ENCODE assay signal across 8 cellular contexts in genomic region chr19:18167975-18168645, GRCh38. TPM values are rescaled to one million over a fixed set of nuclear protein-coding genes. Genes with fewer than 3 reads are reported as not detected.
DNase-seq lines count a peak whose midpoint lies in the region; ATAC-seq and TF ChIP-seq lines count a peak whose summit lies in the region.

No MANE protein-coding gene starts in this region.

- H3K9me3 ChIP-seq in upper lobe of right lung: no peaks in the 10 kb centered on the region

- TF ChIP-seq CTCF in WTC11 (IDR thresholded peaks at IDR 0.05) (peak; percentile 81), mesothelial cell of epicardium (IDR thresholded peaks at IDR 0.05; ENCODE audit: unreplicated experiment) (peak; percentile 62), upper lobe of right lung (IDR thresholded peaks at IDR 0.05) (peak; percentile 76)

- peaks cover 6% of the 10 kb centered on the region for H3K4me1 ChIP-seq in upper lobe of right lung

- CTCF ChIA-PET in WTC11 (lab: Charles Lee): interaction anchor here (0.6 to 1.9 kb wide), 32 partner anchors 9 to 298 kb away, joined by 3 to 43 read pairs (median 4); partner anchors contain the start of genes MPV17L2, PDE4C, PIK3R2 and SSBP4

- DNase-seq in G401 (ENCODE audit: low spot score) (peak; percentile 35), HuH-7 (ENCODE audit: low spot score) (peak; percentile 85), WTC11 (ENCODE audit: low spot score) (peak; percentile 71), cerebellum (ENCODE audit: low spot score) (peak; percentile 67), mesothelial cell of epicardium (ENCODE audit: low spot score in 2 of 2, unreplicated experiment in 2 of 2) (no peak), upper lobe of right lung (peak; percentile 72), NCI-H187 (lab: John Stamatoyannopoulos, UW) (no peak)

- POLR2A ChIA-PET in WTC11 (lab: Charles Lee): interaction anchor here (1.2 kb wide), 1 partner anchor 113 kb away, joined by 3 read pairs; the partner anchor contains the start of gene JUND

- H3K27ac Mint-ChIP-seq in WTC11 (no peak overlapping the region), mesothelial cell of epicardium (no peak overlapping the region)

- no peaks in the 10 kb centered on the region for H3K27me3 Mint-ChIP-seq in WTC11 (ENCODE audit: low read depth)
- no peaks in the 10 kb centered on the region for H3K27me3 Mint-ChIP-seq in mesothelial cell of epicardium (ENCODE audit: low read depth)

- H3K4me3 ChIP-seq in upper lobe of right lung: no peak overlapping the region

- H3K9me3 Mint-ChIP-seq in WTC11 (no peaks in the 10 kb centered on the region), mesothelial cell of epicardium (no peaks in the 10 kb centered on the region)

- H3K36me3 Mint-ChIP-seq in WTC11: peaks cover 34% of the 10 kb centered on the region
- peaks cover 38% of the 10 kb centered on the region for H3K36me3 Mint-ChIP-seq in mesothelial cell of epicardium

- no peaks in the 10 kb centered on the region for H3K27me3 ChIP-seq in upper lobe of right lung

- H3K36me3 ChIP-seq in upper lobe of right lung: peaks cover 44% of the 10 kb centered on the region

- H3K27ac ChIP-seq in upper lobe of right lung: no peak overlapping the region

- H3K4me3 Mint-ChIP-seq in WTC11 (no peak overlapping the region), mesothelial cell of epicardium (no peak overlapping the region)

- ATAC-seq in WTC11 (peak; percentile 93), upper lobe of right lung (peak; percentile 69), GM19351 (IDR thresholded peaks at IDR 0.05; ENCODE audit: unreplicated experiment) (no peak)

- in situ Hi-C loops in G401 (cut with HindIII; ENCODE audit: low sequenced_read_pairs): no loop called here

- intact Hi-C loops in upper lobe of right lung (cut with DNase I): loop anchor here (10.0 kb wide), 1 partner anchor 53 kb away; no protein-coding TSS in a partner anchor

- H3K4me1 Mint-ChIP-seq in WTC11 (no peaks in the 10 kb centered on the region; the same call in 1 of the 2 replicates), mesothelial cell of epicardium (no peaks in the 10 kb centered on the region)

TF ChIP-seq in WTC11, 78 proteins besides CTCF, POLR2A, EP300 and RAD21:
- TF ChIP-seq, protein P1, sequence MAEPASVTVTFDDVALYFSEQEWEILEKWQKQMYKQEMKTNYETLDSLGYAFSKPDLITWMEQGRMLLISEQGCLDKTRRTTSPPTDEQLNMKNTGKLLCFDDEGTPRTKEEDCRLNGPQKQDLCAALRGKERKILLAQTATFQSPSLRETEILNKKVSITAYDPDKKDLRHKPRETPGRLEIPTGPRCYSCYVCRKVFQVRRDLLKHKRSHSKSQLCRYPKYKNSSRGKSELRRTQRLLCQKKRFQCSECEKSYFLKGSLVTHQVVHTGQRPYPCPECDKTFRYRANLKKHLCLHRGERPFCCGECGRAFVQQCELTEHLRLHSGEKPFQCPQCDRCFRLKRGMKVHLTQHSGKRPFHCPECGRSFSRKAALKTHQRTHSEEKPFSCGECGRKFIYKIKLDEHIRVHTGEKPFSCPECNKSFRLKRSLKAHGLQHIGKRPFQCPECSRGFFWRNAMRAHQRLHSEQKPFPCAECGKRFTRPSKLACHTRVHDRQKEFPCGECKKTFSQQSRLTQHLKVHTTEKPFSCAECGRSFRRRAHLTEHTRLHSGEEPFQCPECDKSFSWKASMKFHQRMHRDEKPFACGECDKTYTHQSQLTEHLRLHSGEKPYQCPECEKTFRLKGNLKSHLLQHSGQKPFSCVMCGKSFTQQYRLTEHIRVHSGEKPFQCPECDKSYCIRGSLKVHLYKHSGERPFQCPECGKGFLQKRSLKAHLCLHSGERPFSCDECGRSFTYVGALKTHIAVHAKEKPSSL (CRISPR knock-in tag; conservative IDR thresholded peaks at IDR 0.05): no peak
- TF ChIP-seq ZNF219 (CRISPR knock-in tag; IDR thresholded peaks at IDR 0.05; ENCODE audit: borderline replicate concordance): no peak
- TF ChIP-seq SP1 (CRISPR knock-in tag; conservative IDR thresholded peaks at IDR 0.05): no peak
- no peak for TF ChIP-seq HMGA2 (CRISPR knock-in tag; IDR thresholded peaks at IDR 0.05)
- no peak for TF ChIP-seq NFE2L1 (CRISPR knock-in tag; IDR thresholded peaks at IDR 0.05)
- TF ChIP-seq E2F1 (CRISPR knock-in tag; IDR thresholded peaks at IDR 0.05): no peak
- TF ChIP-seq KAT7 (CRISPR knock-in tag; IDR thresholded peaks at IDR 0.05; ENCODE audit: borderline replicate concordance): no peak
- no peak for TF ChIP-seq CREB1 (CRISPR knock-in tag; IDR thresholded peaks at IDR 0.05)

RNA-seq across cellular contexts. Expression of gene IFI30, which starts 5.5 kb away (rescaled TPM):
- total RNA-seq in G401 (2014; rRNA removed; shearing (Covaris generic)): 77.6 and 103 TPM in 2 replicates
- total RNA-seq in WTC11 (2021) (20.2 to 30.3 TPM (median 26.2 TPM) in 3 replicates), cerebellum (0.54 TPM), mesothelial cell of epicardium (0.32 to 2.0 TPM (median 0.36 TPM) in 3 replicates), upper lobe of right lung (554 TPM)

RNA-seq across cellular contexts. Expression of gene PIK3R2, which starts 15.1 kb away (rescaled TPM):
- 7.9 and 31.5 TPM in 2 replicates for total RNA-seq in G401 (2014; rRNA removed; shearing (Covaris generic))
- 51.9 to 56.9 TPM (median 53.8 TPM) in 3 replicates for total RNA-seq in WTC11 (2021)
- total RNA-seq in cerebellum: 21.2 TPM
- total RNA-seq in mesothelial cell of epicardium: 90.4 to 95.5 TPM (median 94.7 TPM) in 3 replicates
- total RNA-seq in upper lobe of right lung: 24.2 TPM

RNA-seq across cellular contexts. Expression of gene MPV17L2, which starts 24.9 kb away (rescaled TPM):
- total RNA-seq in G401 (2014; rRNA removed; shearing (Covaris generic)): 30.4 and 67.0 TPM in 2 replicates
- total RNA-seq in WTC11 (2021) (26.3 to 29.8 TPM (median 28.0 TPM) in 3 replicates), cerebellum (2.5 TPM), mesothelial cell of epicardium (7.7 to 9.5 TPM (median 8.2 TPM) in 3 replicates), upper lobe of right lung (8.2 TPM)

RNA-seq across cellular contexts. Expression of gene RAB3A, which starts 35.7 kb away (rescaled TPM):
- total RNA-seq in G401 (2014; rRNA removed; shearing (Covaris generic)): 0.14 and 2.0 TPM in 2 replicates
- total RNA-seq in WTC11 (2021): 12.2 to 14.7 TPM (median 14.6 TPM) in 3 replicates
- 35.7 TPM for total RNA-seq in cerebellum
- total RNA-seq in mesothelial cell of epicardium: 5.9 to 6.7 TPM (median 6.4 TPM) in 3 replicates
- total RNA-seq in upper lobe of right lung: 1.9 TPM

RNA-seq across cellular contexts. Expression of gene PDE4C, which starts 58.1 kb away (rescaled TPM):
- total RNA-seq in G401 (2014; rRNA removed; shearing (Covaris generic)): 11.1 and 17.0 TPM in 2 replicates
- total RNA-seq in WTC11 (2021) (3.0 to 5.7 TPM (median 3.8 TPM) in 3 replicates), cerebellum (1.4 TPM), mesothelial cell of epicardium (0.70 to 1.4 TPM (median 0.93 TPM) in 3 replicates), upper lobe of right lung (7.6 TPM)

Comparison
In these comparisons a context has a peak if more than half of its experiments do, and no peak if none do; other contexts are left out.
1. DNase-seq: peak in G401 (single experiment), HuH-7 (single experiment), WTC11 (single experiment), cerebellum (single experiment) and upper lobe of right lung (single experiment); none in mesothelial cell of epicardium (0 of 2) and NCI-H187 (0 of 2).
2. Peak in every context shown above with its lines, with median percentiles within 50 percentile points of each other: CTCF ChIP-seq.